In genomic region chr7:152136623-152137022, GRCh38 we compare ENCODE assay signal across 12 cellular contexts.
DNase-seq lines count a peak whose midpoint lies in the region; ATAC-seq and TF ChIP-seq lines count a peak whose summit lies in the region.
"Had no signal": no experiment of that assay in that cellular context is flagged by ENCODE, and none has a peak within 500 bp of the region (broad histone marks: within the 10 kb centered on the region; RNA-seq: fewer than 3 reads in every experiment).

No MANE protein-coding gene starts in this region.

- intact Hi-C loops in lower lobe of right lung (cut with DNase I) (no loop called here), stomach (cut with DNase I; ENCODE audit: low total_unique reads) (no loop called here)

- DNase-seq in dermis blood vessel endothelial cell (peak; percentile 40), lower lobe of right lung (no peak), NCI-H2196 treated with DMSO at 0.1 percent for 48 hours (lab: John Stamatoyannopoulos, UW; ENCODE audit: unreplicated experiment) (no peak), stomach (no peak), iPS-NIHi7 (ENCODE audit: extremely low spot score) (no peak)
- DNase-seq: activated T-cell treated with anti-CD3 and anti-CD28 coated beads, Interleukin-2, amount 50 U/mL, for 48 hours; DND-41; effector memory CD8-positive, alpha-beta T cell; kidney glomerular epithelial cell; stimulated activated naive CD4-positive, alpha-beta T cell had no signal

- no peak overlapping the region for H3K9ac ChIP-seq in HUES48 (ENCODE audit: low read depth, low read length)
- H3K9ac ChIP-seq in stomach smooth muscle (ENCODE audit: low read length in 2 of 2), result no peak overlapping the region

- peak overlapping the region; percentile 10 for H3K27ac ChIP-seq in HUES48 (ENCODE audit: low read depth, low read length)
- peak overlapping the region; percentile 7 for H3K27ac ChIP-seq in lower lobe of right lung
- peak overlapping the region; percentile 18 for H3K27ac ChIP-seq in stomach smooth muscle (ENCODE audit: low read length)
- H3K27ac ChIP-seq in stomach, result no peak overlapping the region

- H3K9me3 ChIP-seq in HUES48 (ENCODE audit: control insufficient read depth, insufficient read depth, low read length) (no peaks in the 10 kb centered on the region), lower lobe of right lung (no peaks in the 10 kb centered on the region), stomach smooth muscle (ENCODE audit: control insufficient read depth in 2 of 2, low read length in 2 of 2) (no peaks in the 10 kb centered on the region), stomach (no peaks in the 10 kb centered on the region)

- no peaks in the 10 kb centered on the region for H3K4me1 ChIP-seq in HUES48 (ENCODE audit: control insufficient read depth, insufficient read depth, low read length)
- peaks cover 7% of the 10 kb centered on the region for H3K4me1 ChIP-seq in lower lobe of right lung
- H3K4me1 ChIP-seq in stomach smooth muscle (ENCODE audit: control insufficient read depth, insufficient read depth, low read length), result peaks cover 8% of the 10 kb centered on the region
- H3K4me1 ChIP-seq in stomach, result peaks cover 0 to 8% (median 0%) of the 10 kb centered on the region in 4 donors

- TF ChIP-seq POLR2A in stomach (IDR thresholded peaks at IDR 0.05), result no peak

- 80 to 87% (median 86%) methylated on average over 11 of the region's 11 CpGs for WGBS in stomach, 5 donors

- H3K27me3 ChIP-seq in HUES48 (ENCODE audit: control insufficient read depth, insufficient read depth, low read length), result no peaks in the 10 kb centered on the region
- no peaks in the 10 kb centered on the region for H3K27me3 ChIP-seq in lower lobe of right lung (ENCODE audit: low read depth)
- H3K27me3 ChIP-seq in stomach smooth muscle (ENCODE audit: control insufficient read depth in 1 of 2, insufficient read depth in 2 of 2, low read length in 2 of 2), result no peaks in the 10 kb centered on the region
- no peaks in the 10 kb centered on the region for H3K27me3 ChIP-seq in stomach

- H3K36me3 ChIP-seq in HUES48 (ENCODE audit: control insufficient read depth, insufficient read depth, low read length) (peaks cover 44% of the 10 kb centered on the region), lower lobe of right lung (peaks cover 88% of the 10 kb centered on the region), stomach smooth muscle (ENCODE audit: control insufficient read depth in 2 of 2, insufficient read depth in 2 of 2, low read length in 2 of 2) (peaks cover 37 to 50% of the 10 kb centered on the region in 2 donors), stomach (peaks cover 42 to 90% (median 86%) of the 10 kb centered on the region in 4 donors)

- no peak for TF ChIP-seq EP300 in stomach (IDR thresholded peaks at IDR 0.05)

- no peak for ATAC-seq in lower lobe of right lung
- ATAC-seq: effector memory CD8-positive, alpha-beta T cell had no signal

- H3K4me3 ChIP-seq in HUES48 (ENCODE audit: low read depth, low read length) (no peak overlapping the region), lower lobe of right lung (no peak overlapping the region), stomach smooth muscle (ENCODE audit: low read length in 2 of 2) (peak overlapping the region in 1 of 2 donors; percentile 22), stomach (no peak overlapping the region)

- TF ChIP-seq CTCF in lower lobe of right lung (IDR thresholded peaks at IDR 0.05) (no peak), stomach (IDR thresholded peaks at IDR 0.05) (no peak)

Comparison
In these comparisons a context has a peak if more than half of its experiments do, and no peak if none do; other contexts are left out.
1. H3K27ac ChIP-seq: peak in HUES48 (single experiment), lower lobe of right lung (single experiment) and stomach smooth muscle (single experiment); none in stomach (0 of 5).